ENCODE assay signal across 21 cellular contexts in the genomic region with DNA sequence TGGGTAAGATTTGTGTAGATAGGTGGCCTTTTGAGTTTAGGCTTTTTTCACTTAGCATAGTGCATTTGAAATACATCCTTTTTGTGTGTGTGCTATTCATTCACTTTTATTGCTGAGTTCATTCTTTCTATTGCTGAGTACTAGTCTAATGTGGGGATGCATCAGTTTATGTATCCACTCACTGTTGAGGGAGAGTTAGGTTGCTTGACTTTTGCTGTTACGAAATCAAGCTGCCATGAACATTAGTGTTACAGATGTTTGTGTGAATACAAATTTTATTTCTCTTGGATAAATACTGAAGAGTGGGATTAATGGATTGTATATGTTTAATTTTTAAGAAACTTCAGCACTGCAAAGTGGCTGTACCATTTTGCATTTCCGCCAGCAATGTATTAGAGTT.
DNase-seq lines count a peak whose midpoint lies in the region; ATAC-seq, FAIRE-seq and TF ChIP-seq lines count a peak whose summit lies in the region.
"Had no signal": no experiment of that assay in that cellular context is flagged by ENCODE, and none has a peak within 500 bp of the region (broad histone marks: within the 10 kb centered on the region; RNA-seq: fewer than 3 reads in every experiment).

No MANE protein-coding gene starts in this region.

- H3K27ac ChIP-seq in left ventricle myocardium inferior (replicated peaks) (peak overlapping the region; percentile 3), heart right ventricle (no peak overlapping the region), aorta (ENCODE audit: low read depth in 1 of 2, low read length in 2 of 2) (no peak overlapping the region)
- H3K27ac ChIP-seq: Peyer's patch, SJSA1 had no signal

- ATAC-seq in heart right ventricle = no peak
- ATAC-seq in aorta (ENCODE audit: low FRiP score) = no peak

- peaks cover 4% of the 10 kb centered on the region for H3K27me3 Mint-ChIP-seq in type B pancreatic cell

- no peak overlapping the region for H3K4me3 Mint-ChIP-seq in type B pancreatic cell
- H3K4me3 Mint-ChIP-seq: CD4-positive, CD25-positive, alpha-beta regulatory T cell had no signal

- H3K27ac Mint-ChIP-seq in type B pancreatic cell = peak overlapping the region; percentile 11
- H3K27ac Mint-ChIP-seq: CD4-positive, CD25-positive, alpha-beta regulatory T cell had no signal

- intact Hi-C loops in left ventricle myocardium inferior (cut with micrococcal nuclease) (no loop called here), heart right ventricle (cut with DNase I) (no loop called here), aorta (cut with DNase I) (no loop called here)

- TF ChIP-seq CTCF in left ventricle myocardium inferior (IDR thresholded peaks at IDR 0.05; ENCODE audit: borderline replicate concordance) (no peak), heart right ventricle (IDR thresholded peaks at IDR 0.05) (no peak), bronchial epithelial cell (IDR thresholded peaks at IDR 0.05; ENCODE audit: insufficient read depth, low read length, severe bottlenecking) (no peak), fibroblast of the aortic adventitia (IDR thresholded peaks at IDR 0.05; ENCODE audit: insufficient read depth, low read length) (no peak), type B pancreatic cell (conservative IDR thresholded peaks at IDR 0.05) (no peak)

- H3K4me3 ChIP-seq in left ventricle myocardium inferior (no peak overlapping the region), heart right ventricle (no peak overlapping the region), bronchial epithelial cell (ENCODE audit: low read depth, low read length) (no peak overlapping the region), fibroblast of the aortic adventitia (ENCODE audit: low read depth, low read length) (no peak overlapping the region), aorta (ENCODE audit: low read length in 2 of 2) (no peak overlapping the region)
- H3K4me3 ChIP-seq: Peyer's patch, SJSA1 had no signal

- H3K9me3 ChIP-seq in left ventricle myocardium inferior (replicated peaks) = no peaks in the 10 kb centered on the region
- H3K9me3 ChIP-seq in heart right ventricle = no peaks in the 10 kb centered on the region
- H3K9me3 ChIP-seq in aorta (ENCODE audit: control insufficient read depth, low read length) = no peaks in the 10 kb centered on the region
- H3K9me3 ChIP-seq: BE2C, Caco-2, Peyer's patch, SJSA1 had no signal

- H3K4me1 Mint-ChIP-seq in type B pancreatic cell (ENCODE audit: unreplicated experiment) = peaks cover 19% of the 10 kb centered on the region
- H3K4me1 Mint-ChIP-seq: CD4-positive, CD25-positive, alpha-beta regulatory T cell had no signal

- H3K27me3 ChIP-seq in left ventricle myocardium inferior (ENCODE audit: low read depth) (no peaks in the 10 kb centered on the region), heart right ventricle (no peaks in the 10 kb centered on the region), bronchial epithelial cell (ENCODE audit: control insufficient read depth, insufficient read depth, low read length) (no peaks in the 10 kb centered on the region), aorta (ENCODE audit: control insufficient read depth in 1 of 2, insufficient read depth in 2 of 2, low read length in 1 of 2) (no peaks in the 10 kb centered on the region)
- H3K27me3 ChIP-seq: BE2C, Peyer's patch, SJSA1 had no signal

- WGBS in heart right ventricle, 2 donors = 97 to 99% methylated on average over 2 of the region's 2 CpGs
- 98% methylated on average over 2 of the region's 2 CpGs for WGBS in aorta, 2 donors

- H3K36me3 ChIP-seq in left ventricle myocardium inferior = no peaks in the 10 kb centered on the region
- H3K36me3 ChIP-seq in heart right ventricle = no peaks in the 10 kb centered on the region
- H3K36me3 ChIP-seq in bronchial epithelial cell (ENCODE audit: control insufficient read depth, insufficient read depth, low read length) = no peaks in the 10 kb centered on the region
- H3K36me3 ChIP-seq in aorta (ENCODE audit: control insufficient read depth in 1 of 2, insufficient read depth in 2 of 2, low read length in 1 of 2) = no peaks in the 10 kb centered on the region
- H3K36me3 ChIP-seq: BE2C, Peyer's patch, SJSA1 had no signal

- DNase-seq in left ventricle myocardium inferior (no peak), heart right ventricle (no peak), bronchial epithelial cell (ENCODE audit: low read depth) (peak; percentile 15), fibroblast of the aortic adventitia (ENCODE audit: low read depth) (peak; percentile 9), type B pancreatic cell (ENCODE audit: extremely low spot score, unreplicated experiment) (no peak), NCI-H187 treated with DMSO at 0.1 percent for 48 hours (lab: John Stamatoyannopoulos, UW) (no peak), HT-29 (ENCODE audit: low spot score) (no peak), aorta (no peak)
- DNase-seq: 8988T; BE2C; Caco-2; CD4-positive, CD25-positive, alpha-beta regulatory T cell; GF-D8; KBM-7; NCI-H1048; NCI-H1436; NCI-H2081; NCI-H2171 treated with DMSO at 0.1 percent for 48 hours; NCI-H446 treated with DMSO at 0.1 percent for 48 hours; Peyer's patch had no signal

- FAIRE-seq in bronchial epithelial cell (lab: Jason Lieb, UNC) = no peak

- H3K9me3 Mint-ChIP-seq in type B pancreatic cell = peaks cover 4% of the 10 kb centered on the region
- H3K9me3 Mint-ChIP-seq: CD4-positive, CD25-positive, alpha-beta regulatory T cell had no signal

- peaks cover 36% of the 10 kb centered on the region for H3K4me1 ChIP-seq in left ventricle myocardium inferior
- H3K4me1 ChIP-seq in heart right ventricle = peaks cover 5 to 39% (median 21%) of the 10 kb centered on the region in 9 donors
- H3K4me1 ChIP-seq in aorta (ENCODE audit: control insufficient read depth in 1 of 2, insufficient read depth in 2 of 2, low read length in 2 of 2) = peaks cover 0 to 4% of the 10 kb centered on the region in 2 donors
- H3K4me1 ChIP-seq: BE2C, Caco-2, Peyer's patch, SJSA1 had no signal

- no peaks in the 10 kb centered on the region for H3K36me3 Mint-ChIP-seq in type B pancreatic cell

Comparison
In these comparisons a context has a peak if more than half of its experiments do, and no peak if none do; other contexts are left out.
1. DNase-seq: peak in bronchial epithelial cell (single experiment) and fibroblast of the aortic adventitia (single experiment); none in left ventricle myocardium inferior (single experiment), heart right ventricle (0 of 2), type B pancreatic cell (single experiment), NCI-H187 treated with DMSO at 0.1 percent for 48 hours (single experiment), HT-29 (single experiment) and aorta (0 of 2).